In the genomic region with DNA sequence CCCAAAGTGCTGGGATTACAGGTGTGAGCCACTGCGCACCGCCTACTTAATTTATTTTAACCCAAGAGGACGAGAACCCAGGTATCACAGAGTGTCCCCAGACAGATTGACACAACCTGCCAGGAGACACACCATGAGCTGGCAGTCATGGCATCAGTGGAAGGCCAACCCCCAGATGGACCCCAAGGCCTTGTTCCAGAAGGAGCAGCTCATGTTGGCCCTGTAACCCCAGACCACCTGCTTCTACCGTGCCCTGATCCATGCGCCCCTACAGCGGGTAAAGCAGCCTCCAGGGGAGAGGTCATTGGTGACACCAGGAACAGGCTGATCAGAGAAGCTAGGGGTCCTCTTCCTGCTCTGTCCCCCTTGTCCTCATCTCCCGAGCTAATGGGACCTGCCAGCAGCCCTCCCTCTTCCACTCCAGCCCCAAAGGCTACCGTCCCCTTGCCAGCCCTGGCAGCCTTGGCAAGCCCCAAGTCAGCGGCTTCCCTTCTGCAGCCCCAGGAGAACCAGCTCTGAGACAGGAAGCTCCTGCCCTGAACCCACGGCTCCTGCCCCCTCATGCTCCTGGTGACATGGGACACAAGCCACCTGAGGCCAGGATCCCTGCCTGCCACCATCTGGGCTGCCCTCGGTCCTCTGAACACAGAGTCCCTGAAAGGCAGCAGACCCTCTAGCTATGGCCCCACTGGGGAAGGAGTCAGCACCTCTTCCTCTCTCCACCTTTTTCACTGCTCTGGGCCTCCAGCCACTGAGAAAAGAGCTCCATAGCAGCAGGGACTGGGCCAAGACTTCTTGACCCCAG, we compare ENCODE assay signal across 18 cellular contexts. TPM values are rescaled to one million over a fixed set of nuclear protein-coding genes. Genes with fewer than 3 reads are reported as not detected.
DNase-seq lines count a peak whose midpoint lies in the region; FAIRE-seq and TF ChIP-seq lines count a peak whose summit lies in the region.
"Had no signal": no experiment of that assay in that cellular context is flagged by ENCODE, and none has a peak within 500 bp of the region (broad histone marks: within the 10 kb centered on the region; RNA-seq: fewer than 3 reads in every experiment).

No MANE protein-coding gene starts in this region.

- peak overlapping the region; percentile 23 for H3K4me2 ChIP-seq in BLaER1
- no peak overlapping the region for H3K4me2 ChIP-seq in H1 (ENCODE audit: insufficient read depth in 1 of 2, low read depth in 2 of 2, low read length in 2 of 2)
- H3K4me2 ChIP-seq: A549 had no signal

- 95% methylated on average over 9 of the region's 11 CpGs; no CpG with 5 or more reads in 1 of the 2 experiments for WGBS in H1 (ENCODE audit: extremely low coverage in 1 of 2, insufficient coverage in 1 of 2, insufficient read length in 1 of 2, insufficient replicate concordance in 2 of 2, low coverage in 1 of 2, low lambda C conversion rate in 2 of 2, missing lambda C conversion rate in 1 of 2), 2 experiments

- CTCF ChIA-PET in H1 (lab: Charles Lee; ENCODE audit: partially characterized antibody) (interaction anchor here (0.7 to 2.0 kb wide), 5 partner anchors 13 to 286 kb away, joined by 3 to 7 read pairs (median 3); no protein-coding TSS in a partner anchor), A673 (lab: Charles Lee) (no interaction called here)

- no peak overlapping the region for H3K14ac ChIP-seq in H1 (ENCODE audit: insufficient read length)

- TF ChIP-seq RAD21 in H1 (IDR thresholded peaks at IDR 0.05 in 1 of 2, conservative IDR thresholded peaks at IDR 0.05 in 1 of 2; ENCODE audit: low read depth in 2 of 2, low read length in 2 of 2), result no peak

- no peak overlapping the region for H4K91ac ChIP-seq in H1 (replicated peaks; ENCODE audit: insufficient read length, low read length)

- no peaks in the 10 kb centered on the region for H3K79me1 ChIP-seq in H1 (ENCODE audit: low read depth, low read length)

- peak overlapping the region; percentile 68; the same call in 1 of the 2 replicates for H4K8ac ChIP-seq in H1 (ENCODE audit: extremely low read depth, insufficient read depth, low read length)

- H3K36me3 ChIP-seq in BLaER1 (peaks cover 27% of the 10 kb centered on the region; the same call in 1 of the 2 replicates), H1 (ENCODE audit: control insufficient read depth in 2 of 4, insufficient read depth in 4 of 4, low read length in 3 of 4) (no peaks in the 10 kb centered on the region), A673 (ENCODE audit: insufficient read depth, low read length, poor library complexity, severe bottlenecking) (no peaks in the 10 kb centered on the region), WERI-Rb-1 (no peaks in the 10 kb centered on the region)

- H3K27ac ChIP-seq in BLaER1, result peak overlapping the region; percentile 26; the same call in 1 of the 2 replicates
- H3K27ac ChIP-seq in H1 (ENCODE audit: low read depth, low read length), result no peak overlapping the region
- H3K27ac ChIP-seq in A673 (ENCODE audit: low read depth, low read length, poor library complexity, severe bottlenecking), result no peak overlapping the region
- H3K27ac ChIP-seq in WERI-Rb-1, result no peak overlapping the region
- H3K27ac ChIP-seq: A549 had no signal

- H3K4me3 ChIP-seq in BLaER1 (no peak overlapping the region), H1 (ENCODE audit: extremely low read depth in 1 of 4, insufficient read depth in 2 of 4, low read depth in 3 of 4, low read length in 4 of 4) (no peak overlapping the region), A673 (ENCODE audit: low read depth, low read length, poor library complexity, severe bottlenecking) (no peak overlapping the region), foreskin fibroblast (ENCODE audit: low read depth in 1 of 2, low read length in 2 of 2) (no peak overlapping the region), WERI-Rb-1 (ENCODE audit: low read depth, low read length) (no peak overlapping the region)
- H3K4me3 ChIP-seq: A549 had no signal

- no peak overlapping the region for H4K5ac ChIP-seq in H1 (ENCODE audit: insufficient read length, low read depth, low read length)

- no peak overlapping the region for H2BK5ac ChIP-seq in H1 (ENCODE audit: low read depth, low read length)

- no TSS peak for BruUV-seq in A673 (replicated peaks; lab: Mats Ljungman, UMichigan)

- H3K18ac ChIP-seq in H1 (ENCODE audit: extremely low read depth, low read length), result no peak overlapping the region

- H4K20me1 ChIP-seq in BLaER1, result no peaks in the 10 kb centered on the region
- H4K20me1 ChIP-seq in H1 (replicated peaks in 1 of 2; ENCODE audit: control insufficient read depth in 1 of 2, insufficient read depth in 2 of 2, low read length in 2 of 2), result no peaks in the 10 kb centered on the region

- no peaks in the 10 kb centered on the region for H3K9me3 ChIP-seq in BLaER1
- H3K9me3 ChIP-seq in H1 (ENCODE audit: insufficient read depth in 2 of 2, low read depth in 1 of 2, low read length in 1 of 2), result no peaks in the 10 kb centered on the region
- H3K9me3 ChIP-seq in A673 (ENCODE audit: low read depth, low read length, poor library complexity, severe bottlenecking), result no peaks in the 10 kb centered on the region
- H3K9me3 ChIP-seq in WERI-Rb-1 (ENCODE audit: severe bottlenecking), result no peaks in the 10 kb centered on the region
- H3K9me3 ChIP-seq: A549 had no signal

- no peak overlapping the region for H2BK12ac ChIP-seq in H1 (ENCODE audit: low read depth, low read length)

- H2BK120ac ChIP-seq in H1 (replicated peaks; ENCODE audit: low read depth, low read length), result no peak overlapping the region

- H3K23me2 ChIP-seq in H1 (ENCODE audit: low read depth, low read length), result no peaks in the 10 kb centered on the region

- TF ChIP-seq CTCF in GM10266 (IDR thresholded peaks at IDR 0.05; ENCODE audit: control insufficient read depth, insufficient read depth, low read depth, missing control alignments), result no peak
- TF ChIP-seq CTCF in H1 (IDR thresholded peaks at IDR 0.05; ENCODE audit: control extremely low read depth in 1 of 3, insufficient read depth in 1 of 3, low read depth in 1 of 3, low read length in 3 of 3), result no peak
- no peak for TF ChIP-seq CTCF in A673 (conservative IDR thresholded peaks at IDR 0.05; ENCODE audit: low read depth, low read length)
- no peak for TF ChIP-seq CTCF in foreskin fibroblast (IDR thresholded peaks at IDR 0.05; ENCODE audit: low read depth, low read length)
- TF ChIP-seq CTCF in WERI-Rb-1 (IDR thresholded peaks at IDR 0.05; ENCODE audit: low read depth, low read length), result no peak

- H3K9ac ChIP-seq in BLaER1 (no peak overlapping the region), H1 (replicated peaks in 1 of 4; ENCODE audit: extremely low read depth in 1 of 4, low read depth in 3 of 4, low read length in 3 of 4) (no peak overlapping the region)

- DNase-seq in GM10266 (ENCODE audit: extremely low spot score) (peak; percentile 35), H1 (ENCODE audit: low read depth in 1 of 2, low spot score in 2 of 2) (no peak), posterior vena cava (ENCODE audit: low spot score) (peak; percentile 68), A673 (ENCODE audit: low spot score) (no peak), foreskin fibroblast (no peak), WERI-Rb-1 (no peak)
- no peak for DNase-seq in NK-92 treated with Interleukin-12 subunit alpha and Interleukin-12 subunit beta, amount 100 ng/mL, for 24 hours (lab: John Stamatoyannopoulos, UW)
- DNase-seq: DMS79 treated with DMSO at 0.1 percent for 48 hours, H9, NCI-H1092 treated with DMSO at 0.1 percent for 48 hours, NCI-H146, NCI-H2029 treated with DMSO at 0.1 percent for 48 hours, NCI-H446 treated with DMSO at 0.1 percent for 48 hours, NCI-H69, Right ventricle myocardium superior had no signal

- intact Hi-C loops in posterior vena cava (cut with DNase I) (no loop called here), A673 (cut with micrococcal nuclease; ENCODE audit: unreplicated experiment) (no loop called here)

- no peak overlapping the region for H3K23ac ChIP-seq in H1 (ENCODE audit: insufficient read length)

- FAIRE-seq in H1 (lab: Jason Lieb, UNC), result no peak
- FAIRE-seq: A549 had no signal

- H2AK5ac ChIP-seq in H1 (ENCODE audit: low read depth, low read length), result no peak overlapping the region

- POLR2A ChIA-PET in H1 (lab: Charles Lee; ENCODE audit: partially characterized antibody) (interaction anchor here (1.3 kb wide), 1 partner anchor 11 kb away, joined by 3 read pairs; no protein-coding TSS in a partner anchor), A673 (lab: Charles Lee; ENCODE audit: low non-redundant PET) (no interaction called here)

- H2AFZ ChIP-seq in H1 (ENCODE audit: low read length), result no peak overlapping the region

- H3K4ac ChIP-seq in H1 (replicated peaks; ENCODE audit: insufficient read length, low read depth, low read length), result no peak overlapping the region

- H3K4me1 ChIP-seq in BLaER1 (peaks cover 15% of the 10 kb centered on the region), H1 (replicated peaks in 1 of 4; ENCODE audit: control insufficient read depth in 3 of 4, insufficient read depth in 4 of 4, low read length in 3 of 4) (no peaks in the 10 kb centered on the region), A673 (ENCODE audit: insufficient read depth, low read length, poor library complexity, severe bottlenecking) (no peaks in the 10 kb centered on the region)
- H3K4me1 ChIP-seq: A549 had no signal

- H2BK15ac ChIP-seq in H1 (ENCODE audit: low read length), result no peak overlapping the region

- no peak overlapping the region for H3K56ac ChIP-seq in H1 (replicated peaks; ENCODE audit: insufficient read length, low read depth, low read length)

- no peak for TF ChIP-seq POLR2A in H1 (IDR thresholded peaks at IDR 0.05; ENCODE audit: control extremely low read depth in 1 of 2, low read depth in 2 of 2, low read length in 2 of 2)

- no peaks in the 10 kb centered on the region for H3K27me3 ChIP-seq in BLaER1
- H3K27me3 ChIP-seq in H1 (replicated peaks in 1 of 4; ENCODE audit: control insufficient read depth in 3 of 4, extremely low read depth in 1 of 4, insufficient read depth in 3 of 4, low read length in 3 of 4), result no peaks in the 10 kb centered on the region
- H3K27me3 ChIP-seq in A673 (replicated peaks; ENCODE audit: insufficient read depth, low read depth, low read length, poor library complexity), result no peaks in the 10 kb centered on the region
- H3K27me3 ChIP-seq in WERI-Rb-1 (ENCODE audit: insufficient read depth, low read depth, severe bottlenecking), result no peaks in the 10 kb centered on the region

- H3K79me2 ChIP-seq in H1 (ENCODE audit: control insufficient read depth in 1 of 2, insufficient read depth in 2 of 2, low read length in 2 of 2), result no peaks in the 10 kb centered on the region

- H2BK20ac ChIP-seq in H1 (ENCODE audit: low read length), result no peak overlapping the region

- TF ChIP-seq EP300 in H1 (IDR thresholded peaks at IDR 0.05; ENCODE audit: borderline replicate concordance in 1 of 2, low read depth in 2 of 2, low read length in 2 of 2), result no peak

RNA-seq across cellular contexts. Expression of a gene that starts 6.3 kb away (rescaled TPM):
- total RNA-seq in H1 (2021; fragmentation: NEBNext Ultra II Directional; extraction: Animal tissue kit (Norgen Biotek cat#: 25700)), result 3.4 and 4.0 TPM in 2 replicates
- polyA plus RNA-seq in H1 (2011; rRNA removed), result 2.0 and 2.1 TPM in 2 replicates
- polyA plus RNA-seq in H1 (2011; cell fraction: cytosol; rRNA removed), result 1.5 TPM
- 1.4 TPM for polyA plus RNA-seq in H1 (2011; cell fraction: nucleus; rRNA removed)
- polyA plus RNA-seq in H1 (2012, experiment 1 of 2), result 1.5 to 4.1 TPM (median 2.7 TPM) in 4 replicates
- polyA plus RNA-seq in H1 (2012, experiment 2 of 2), result 2.9 TPM
- polyA plus RNA-seq in H1 (2013, experiment 1 of 2), result 3.4 TPM
- polyA plus RNA-seq in H1 (2013, experiment 2 of 2), result 3.3 TPM
- polyA minus RNA-seq in H1 (2011; rRNA and poly(A)+ RNA removed), result 0.50 and 0.83 TPM in 2 replicates
- 1.0 TPM for polyA minus RNA-seq in H1 (2011; cell fraction: cytosol; rRNA and poly(A)+ RNA removed)
- 1.6 TPM for polyA minus RNA-seq in H1 (2011; cell fraction: nucleus; rRNA and poly(A)+ RNA removed)
- total RNA-seq in posterior vena cava (10 to 100 TPM in 1 of 2 donors, 1 to 10 TPM in 1; 8.9 to 16.7 TPM), A673 (2021) (8.9 and 10.8 TPM in 2 replicates)

RNA-seq across cellular contexts. Expression of a gene that starts 6.7 kb away (rescaled TPM):
- total RNA-seq in H1 (2021; fragmentation: NEBNext Ultra II Directional; extraction: Animal tissue kit (Norgen Biotek cat#: 25700)), result 0.23 and 0.35 TPM in 2 replicates
- 0.29 and 0.44 TPM in 2 replicates for polyA plus RNA-seq in H1 (2011; rRNA removed)
- 0.40 TPM for polyA plus RNA-seq in H1 (2011; cell fraction: cytosol; rRNA removed)
- polyA plus RNA-seq in H1 (2011; cell fraction: nucleus; rRNA removed), result 0.86 TPM
- 0.32 to 0.53 TPM (median 0.39 TPM) in 3 of 4 replicates, not detected in the other for polyA plus RNA-seq in H1 (2012, experiment 1 of 2)
- polyA plus RNA-seq in H1 (2012, experiment 2 of 2), result not detected
- polyA plus RNA-seq in H1 (2013, experiment 1 of 2), result 0.49 TPM
- polyA plus RNA-seq in H1 (2013, experiment 2 of 2), result 0.40 TPM
- not detected in 2 replicates for polyA minus RNA-seq in H1 (2011; rRNA and poly(A)+ RNA removed)
- polyA minus RNA-seq in H1 (2011; cell fraction: cytosol; rRNA and poly(A)+ RNA removed), result not detected
- not detected for polyA minus RNA-seq in H1 (2011; cell fraction: nucleus; rRNA and poly(A)+ RNA removed)
- total RNA-seq in posterior vena cava (1 to 10 TPM in 1 of 2 donors, under 1 TPM in 1; 0.65 to 1.1 TPM), A673 (2021) (1.6 and 2.7 TPM in 2 replicates)
- total RNA-seq: G401 had no signal

RNA-seq across cellular contexts. Expression of a gene that starts 34.3 kb away (rescaled TPM):
- total RNA-seq in H1 (2021; fragmentation: NEBNext Ultra II Directional; extraction: Animal tissue kit (Norgen Biotek cat#: 25700)), result not detected in 2 replicates
- 0.05 and 0.09 TPM in 2 replicates for polyA plus RNA-seq in H1 (2011; rRNA removed)
- not detected for polyA plus RNA-seq in H1 (2011; cell fraction: cytosol; rRNA removed)
- polyA plus RNA-seq in H1 (2011; cell fraction: nucleus; rRNA removed), result not detected
- polyA plus RNA-seq in H1 (2012, experiment 1 of 2), result 0.36 TPM in 1 of 4 replicates, not detected in the others
- 0.25 TPM for polyA plus RNA-seq in H1 (2012, experiment 2 of 2)
- not detected for polyA plus RNA-seq in H1 (2013, experiment 1 of 2)
- polyA plus RNA-seq in H1 (2013, experiment 2 of 2), result 0.06 TPM
- not detected in 2 replicates for polyA minus RNA-seq in H1 (2011; rRNA and poly(A)+ RNA removed)
- not detected for polyA minus RNA-seq in H1 (2011; cell fraction: cytosol; rRNA and poly(A)+ RNA removed)
- not detected for polyA minus RNA-seq in H1 (2011; cell fraction: nucleus; rRNA and poly(A)+ RNA removed)
- total RNA-seq in posterior vena cava, result 1 to 10 TPM in 1 of 2 donors, not detected in 1; 1.2 TPM
- not detected in 2 replicates for total RNA-seq in A673 (2021)
- total RNA-seq: G401, H9, Right ventricle myocardium superior had no signal

RNA-seq across cellular contexts. Expression of a gene that starts 49.9 kb away (rescaled TPM):
- total RNA-seq in H1 (2021; fragmentation: NEBNext Ultra II Directional; extraction: Animal tissue kit (Norgen Biotek cat#: 25700)), result 22.7 and 23.2 TPM in 2 replicates
- 3.1 and 5.8 TPM in 2 replicates for polyA plus RNA-seq in H1 (2011; rRNA removed)
- polyA plus RNA-seq in H1 (2011; cell fraction: cytosol; rRNA removed), result 4.9 TPM
- 15.2 TPM for polyA plus RNA-seq in H1 (2011; cell fraction: nucleus; rRNA removed)
- polyA plus RNA-seq in H1 (2012, experiment 1 of 2), result 18.0 to 25.6 TPM (median 21.2 TPM) in 4 replicates
- polyA plus RNA-seq in H1 (2012, experiment 2 of 2), result 16.2 TPM
- polyA plus RNA-seq in H1 (2013, experiment 1 of 2), result 18.4 TPM
- polyA plus RNA-seq in H1 (2013, experiment 2 of 2), result 15.5 TPM
- 1.1 and 5.2 TPM in 2 replicates for polyA minus RNA-seq in H1 (2011; rRNA and poly(A)+ RNA removed)
- polyA minus RNA-seq in H1 (2011; cell fraction: cytosol; rRNA and poly(A)+ RNA removed), result 4.7 TPM
- 15.0 TPM for polyA minus RNA-seq in H1 (2011; cell fraction: nucleus; rRNA and poly(A)+ RNA removed)
- total RNA-seq in posterior vena cava, result 10 to 100 TPM; 18.3 to 24.3 TPM
- total RNA-seq in A673 (2021), result 35.2 and 42.3 TPM in 2 replicates

Comparison
In these comparisons a context has a peak if more than half of its experiments do, and no peak if none do; other contexts are left out.
1. DNase-seq: peak in GM10266 (single experiment) and posterior vena cava (single experiment); none in H1 (0 of 2), A673 (single experiment), foreskin fibroblast (0 of 2), NK-92 treated with Interleukin-12 subunit alpha and Interleukin-12 subunit beta, amount 100 ng/mL, for 24 hours (single experiment) and WERI-Rb-1 (single experiment).